23 cellular contexts compared by ENCODE assay signal in genomic region chr16:72285728-72286127, GRCh38.
DNase-seq lines count a peak whose midpoint lies in the region; ATAC-seq and TF ChIP-seq lines count a peak whose summit lies in the region.
"Had no signal": no experiment of that assay in that cellular context is flagged by ENCODE, and none has a peak within 500 bp of the region (broad histone marks: within the 10 kb centered on the region; RNA-seq: fewer than 3 reads in every experiment).

No MANE protein-coding gene starts in this region.

- H3K4me3 ChIP-seq in choroid plexus epithelial cell (ENCODE audit: low read depth, low read length): no peak overlapping the region
- H3K4me3 ChIP-seq in body of pancreas: no peak overlapping the region
- H3K4me3 ChIP-seq: GM12878, heart left ventricle, prostate gland, sigmoid colon, testis, uterus had no signal

- DNase-seq in ELR (ENCODE audit: low read depth): peak; percentile 2
- DNase-seq in MV-4-11 (lab: John Stamatoyannopoulos, UW): peak; percentile 65
- peak; percentile 71 for DNase-seq in choroid plexus epithelial cell (ENCODE audit: low read depth)
- no peak for DNase-seq in left lobe of liver (ENCODE audit: low spot score)
- no peak for DNase-seq in occipital lobe (lab: John Stamatoyannopoulos, UW)
- DNase-seq in body of pancreas: no peak
- DNase-seq in activated naive CD4-positive, alpha-beta T cell treated with Interleukin-2 at 50 U/mL for 16 hours: no peak
- no peak for DNase-seq in nucleus accumbens (lab: John Stamatoyannopoulos, UW)
- DNase-seq: activated T-cell treated with anti-CD3 and anti-CD28 coated beads for 4 hours; CD4-positive, alpha-beta memory T cell; heart left ventricle; left cardiac atrium; MM.1S; NCI-H1436; NCI-H2081 treated with DMSO at 0.1 percent for 48 hours; NCI-H345; sigmoid colon; stimulated activated CD4-positive, alpha-beta T cell treated with anti-CD3 and anti-CD28 coated beads, Interleukin-15, amount 100 ng/mL, for 24 hours; stimulated activated naive CD4-positive, alpha-beta T cell; testis; uterus had no signal

- no peak for TF ChIP-seq CTCF in choroid plexus epithelial cell (conservative IDR thresholded peaks at IDR 0.05; ENCODE audit: low read depth, low read length)
- no peak for TF ChIP-seq CTCF in body of pancreas (IDR thresholded peaks at IDR 0.05)

- intact Hi-C loops in body of pancreas (cut with DNase I): no loop called here

- H3K4me1 ChIP-seq in body of pancreas: no peaks in the 10 kb centered on the region
- H3K4me1 ChIP-seq: heart left ventricle, prostate gland, testis, uterus had no signal

- no peaks in the 10 kb centered on the region for H3K36me3 ChIP-seq in body of pancreas (replicated peaks in 1 of 2; ENCODE audit: insufficient read depth in 1 of 2, low read depth in 2 of 2)
- H3K36me3 ChIP-seq: heart left ventricle, prostate gland, sigmoid colon, uterus had no signal

- H3K27ac ChIP-seq in body of pancreas: no peak overlapping the region
- H3K27ac ChIP-seq: heart left ventricle, prostate gland, sigmoid colon, testis, uterus had no signal

- ATAC-seq in left lobe of liver (peak; percentile 71), body of pancreas (no peak)
- ATAC-seq: GM12878, heart left ventricle, left cardiac atrium had no signal

- H3K9me3 ChIP-seq in body of pancreas: no peaks in the 10 kb centered on the region
- H3K9me3 ChIP-seq: heart left ventricle, prostate gland, sigmoid colon, testis, uterus had no signal

- H3K27me3 ChIP-seq in body of pancreas: no peaks in the 10 kb centered on the region
- H3K27me3 ChIP-seq: sigmoid colon, testis, uterus had no signal

- no peak for TF ChIP-seq POLR2A in body of pancreas (IDR thresholded peaks at IDR 0.05)

- WGBS in body of pancreas, 2 donors: 87 to 88% methylated on average over 6 of the region's 6 CpGs

Comparison
In these comparisons a context has a peak if more than half of its experiments do, and no peak if none do; other contexts are left out.
1. DNase-seq: peak in ELR (single experiment), MV-4-11 (single experiment) and choroid plexus epithelial cell (single experiment); none in left lobe of liver (single experiment), occipital lobe (single experiment), body of pancreas (0 of 4), activated naive CD4-positive, alpha-beta T cell treated with Interleukin-2 at 50 U/mL for 16 hours (single experiment) and nucleus accumbens (0 of 56).